3 cellular contexts compared by ENCODE assay signal in genomic region chr14:27370775-27371174, GRCh38.
"Had no signal": no experiment of that assay in that cellular context is flagged by ENCODE, and none has a peak within 500 bp of the region (broad histone marks: within the 10 kb centered on the region; RNA-seq: fewer than 3 reads in every experiment).

No MANE protein-coding gene starts in this region.

- H3K4me3 ChIP-seq: GM12878 had no signal

- DNase-seq: GDM1, GF-D8 had no signal
